13 cellular contexts compared by ENCODE assay signal in the genomic region with DNA sequence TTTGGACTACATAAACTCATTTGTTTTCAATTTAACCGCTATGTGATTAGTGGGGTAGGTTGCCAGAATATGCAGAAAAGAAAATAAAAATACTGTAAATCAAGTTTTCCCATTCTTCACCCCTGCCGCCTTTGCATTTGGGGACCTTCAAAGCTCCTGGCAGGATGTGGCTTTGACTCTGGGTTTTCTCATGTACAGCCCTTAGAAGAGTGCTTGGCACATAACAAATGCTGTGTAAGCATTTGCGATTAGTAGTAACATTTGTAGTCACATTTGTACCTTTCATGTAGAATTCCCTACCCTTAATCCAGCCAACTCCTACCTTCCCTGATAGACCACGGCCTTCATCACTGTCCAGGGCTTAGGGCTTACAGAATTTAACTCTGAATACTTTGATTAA.
DNase-seq lines count a peak whose midpoint lies in the region; ATAC-seq, FAIRE-seq and TF ChIP-seq lines count a peak whose summit lies in the region.
"Had no signal": no experiment of that assay in that cellular context is flagged by ENCODE, and none has a peak within 500 bp of the region (broad histone marks: within the 10 kb centered on the region; RNA-seq: fewer than 3 reads in every experiment).

No MANE protein-coding gene starts in this region.

- H3K79me2 ChIP-seq in K562 (ENCODE audit: control insufficient read depth, insufficient read depth, low read length) = no peaks in the 10 kb centered on the region
- H3K79me2 ChIP-seq in parathyroid adenoma = no peaks in the 10 kb centered on the region

- TF ChIP-seq CTCF in K562 (IDR thresholded peaks at IDR 0.05 in 2 of 3, conservative IDR thresholded peaks at IDR 0.05 in 1 of 3; ENCODE audit: insufficient read depth in 2 of 3, low read depth in 1 of 3, low read length in 3 of 3) (no peak), parathyroid adenoma (IDR thresholded peaks at IDR 0.05) (no peak)

- DNase-seq in activated naive CD4-positive, alpha-beta T cell treated with anti-CD3 and anti-CD28 coated beads, Interleukin-2, amount 10 ng/mL, durations not matched to agents 7 days and 5 days = peak; percentile 52
- no peak for DNase-seq in activated naive CD4-positive, alpha-beta T cell (lab: John Stamatoyannopoulos, UW)
- DNase-seq in RPMI8226 (peak; percentile 31), K562 (ENCODE audit: extremely low read depth in 1 of 4, low spot score in 3 of 4) (no peak), NCI-H82 treated with DMSO at 0.1 percent for 48 hours (lab: John Stamatoyannopoulos, UW; ENCODE audit: unreplicated experiment) (no peak), CD1c-positive myeloid dendritic cell (ENCODE audit: extremely low spot score) (no peak)
- DNase-seq: activated CD4-positive, alpha-beta T cell treated with anti-CD3 and anti-CD28 coated beads for 4 hours; NCI-H748 treated with DMSO at 0.1 percent for 48 hours; stimulated activated CD4-positive, alpha-beta T cell treated with anti-CD3 and anti-CD28 coated beads, Interleukin-4, amount 100 ng/mL, for 24 hours had no signal

- H3K27me3 Mint-ChIP-seq in activated naive CD4-positive, alpha-beta T cell treated with anti-CD3 and anti-CD28 coated beads, Interleukin-2, amount 10 ng/mL, durations not matched to agents 7 days and 5 days = peaks cover 17% of the 10 kb centered on the region

- H3K9me3 ChIP-seq in K562 (replicated peaks; ENCODE audit: control insufficient read depth, insufficient read depth, low read depth, low read length) = no peaks in the 10 kb centered on the region
- H3K9me3 ChIP-seq in parathyroid adenoma (ENCODE audit: control insufficient read depth, low read length) = no peaks in the 10 kb centered on the region

- in situ Hi-C loops in K562 (cut with MboI) = no loop called here

- no TSS peak for BruUV-seq in K562 (replicated peaks; lab: Mats Ljungman, UMichigan)

- FAIRE-seq in K562 (lab: Jason Lieb, UNC) = no peak
- FAIRE-seq: HTR-8/SVneo had no signal

- H3K4me1 Mint-ChIP-seq in activated naive CD4-positive, alpha-beta T cell treated with anti-CD3 and anti-CD28 coated beads, Interleukin-2, amount 10 ng/mL, durations not matched to agents 7 days and 5 days = peaks cover 16% of the 10 kb centered on the region

- no peak for ATAC-seq in K562
- no peak for ATAC-seq in HG03342 (IDR thresholded peaks at IDR 0.05; ENCODE audit: unreplicated experiment)

- no peak for TF ChIP-seq RAD21 in K562 (CRISPR knock-in tag; conservative IDR thresholded peaks at IDR 0.05 in 1 of 2, IDR thresholded peaks at IDR 0.05 in 1 of 2)

- no peaks in the 10 kb centered on the region for H3K9me1 ChIP-seq in K562 (ENCODE audit: control insufficient read depth, insufficient read depth, low read length)

- TF ChIP-seq EP300 in K562 (IDR thresholded peaks at IDR 0.05; ENCODE audit: low read length) = no peak

- no peak for TF ChIP-seq POLR2A in K562 (conservative IDR thresholded peaks at IDR 0.05)

- no peaks in the 10 kb centered on the region for H3K9me3 Mint-ChIP-seq in activated naive CD4-positive, alpha-beta T cell treated with anti-CD3 and anti-CD28 coated beads, Interleukin-2, amount 10 ng/mL, durations not matched to agents 7 days and 5 days
- H3K9me3 Mint-ChIP-seq: T-helper 2 cell treated with Interferon-gamma antibody and Interleukin-4, amounts not matched to agents 5 μg/mL and 100 μg/mL, for 36 hours had no signal

- no peaks in the 10 kb centered on the region for H3K36me3 ChIP-seq in K562 (ENCODE audit: control insufficient read depth, insufficient read depth, low read length)
- no peaks in the 10 kb centered on the region for H3K36me3 ChIP-seq in parathyroid adenoma (ENCODE audit: control insufficient read depth, insufficient read depth, low read length)

- POLR2A ChIA-PET in K562 (lab: Yijun Ruan, JAX) = no interaction called here

- H3K27ac ChIP-seq in K562 (ENCODE audit: extremely low read depth, low read depth, low read length) (no peak overlapping the region), parathyroid adenoma (no peak overlapping the region)

- H3K4me3 ChIP-seq in K562 (no peak overlapping the region), parathyroid adenoma (ENCODE audit: low read depth, low read length) (no peak overlapping the region)

- no peak overlapping the region for H2AFZ ChIP-seq in K562 (ENCODE audit: low read depth, low read length)
- no peak overlapping the region for H2AFZ ChIP-seq in parathyroid adenoma

- H3K27me3 ChIP-seq in K562 (ENCODE audit: control insufficient read depth in 2 of 2, insufficient read depth in 2 of 2, low read length in 2 of 2) = no peaks in the 10 kb centered on the region
- H3K27me3 ChIP-seq in parathyroid adenoma (ENCODE audit: control insufficient read depth, insufficient read depth, low read length) = no peaks in the 10 kb centered on the region

- 0 out of 5 replicates have a peak, but pooled peaks cover 0 to 5% of the 10 kb centered on the region in 2 experiments for H3K4me1 ChIP-seq in K562 (replicated peaks in 1 of 2; ENCODE audit: control insufficient read depth in 2 of 2, insufficient read depth in 2 of 2, low read length in 2 of 2)
- peaks cover 36% of the 10 kb centered on the region for H3K4me1 ChIP-seq in parathyroid adenoma

- no peak overlapping the region for H3K9ac ChIP-seq in K562 (ENCODE audit: insufficient read depth in 1 of 2, low read depth in 2 of 2, low read length in 2 of 2)
- no peak overlapping the region for H3K9ac ChIP-seq in parathyroid adenoma

- H3K4me3 Mint-ChIP-seq in activated naive CD4-positive, alpha-beta T cell treated with anti-CD3 and anti-CD28 coated beads, Interleukin-2, amount 10 ng/mL, durations not matched to agents 7 days and 5 days = no peak overlapping the region
- H3K4me3 Mint-ChIP-seq: T-helper 2 cell treated with Interferon-gamma antibody and Interleukin-4, amounts not matched to agents 5 μg/mL and 100 μg/mL, for 36 hours had no signal

- intact Hi-C loops in K562 (cut with micrococcal nuclease) = no loop called here

- no peak overlapping the region for H3K4me2 ChIP-seq in K562 (ENCODE audit: insufficient read depth, low read length)
- peak overlapping the region; percentile 47 for H3K4me2 ChIP-seq in parathyroid adenoma (ENCODE audit: low read length)

- H4K20me1 ChIP-seq in K562 (replicated peaks; ENCODE audit: control insufficient read depth, insufficient read depth, low read length) = no peaks in the 10 kb centered on the region

- no peak overlapping the region for H3K27ac Mint-ChIP-seq in activated naive CD4-positive, alpha-beta T cell treated with anti-CD3 and anti-CD28 coated beads, Interleukin-2, amount 10 ng/mL, durations not matched to agents 7 days and 5 days
- H3K27ac Mint-ChIP-seq: T-helper 2 cell treated with Interferon-gamma antibody and Interleukin-4, amounts not matched to agents 5 μg/mL and 100 μg/mL, for 36 hours had no signal

- CTCF ChIA-PET in activated naive CD4-positive, alpha-beta T cell treated with anti-CD3 and anti-CD28 coated beads, Interleukin-2, amount 10 ng/mL, durations not matched to agents 7 days and 5 days (lab: Charles Lee) = no interaction called here
- CTCF ChIA-PET in K562 (lab: Yijun Ruan, JAX; ENCODE audit: low intra/inter-chr PET ratio) = no interaction called here

- WGBS in K562 (ENCODE audit: insufficient coverage, low coverage, missing lambda C conversion rate) = 54% methylated on average over 3 of the region's 4 CpGs

- H3K36me3 Mint-ChIP-seq in activated naive CD4-positive, alpha-beta T cell treated with anti-CD3 and anti-CD28 coated beads, Interleukin-2, amount 10 ng/mL, durations not matched to agents 7 days and 5 days = no peaks in the 10 kb centered on the region

TF ChIP-seq in K562, 482 proteins besides CTCF, POLR2A, EP300 and RAD21:
- TF ChIP-seq ZNF316 (IDR thresholded peaks at IDR 0.05) (peak; percentile 35; the same call in 1 of the 2 replicates), MAFK (IDR thresholded peaks at IDR 0.05; ENCODE audit: low read length) (peak; percentile 35; the same call in 1 of the 2 replicates), C11orf30 (IDR thresholded peaks at IDR 0.05; ENCODE audit: low read depth) (peak; percentile 45; the same call in 1 of the 2 replicates), PPARD (CRISPR knock-in tag; IDR thresholded peaks at IDR 0.05) (no peak)

Comparison
In these comparisons a context has a peak if more than half of its experiments do, and no peak if none do; other contexts are left out.
1. DNase-seq: peak in activated naive CD4-positive, alpha-beta T cell treated with anti-CD3 and anti-CD28 coated beads, Interleukin-2, amount 10 ng/mL, durations not matched to agents 7 days and 5 days (single experiment) and RPMI8226 (single experiment); none in activated naive CD4-positive, alpha-beta T cell (0 of 4), K562 (0 of 4), NCI-H82 treated with DMSO at 0.1 percent for 48 hours (single experiment) and CD1c-positive myeloid dendritic cell (single experiment).